32 cellular contexts compared by ENCODE assay signal in genomic region chr3:86229775-86230094, GRCh38.
"Had no signal": no experiment of that assay in that cellular context is flagged by ENCODE, and none has a peak within 500 bp of the region (broad histone marks: within the 10 kb centered on the region; RNA-seq: fewer than 3 reads in every experiment).

No MANE protein-coding gene starts in this region.

- ATAC-seq: activated CD4-positive, alpha-beta T cell treated with anti-CD3 and anti-CD28 coated beads for 36 hours; activated CD4-positive, CD25-positive, alpha-beta regulatory T cell treated with anti-CD3 and anti-CD28 coated beads, Interleukin-2, amount 50 U/mL, for 24 hours; activated CD8-positive, alpha-beta memory T cell treated with anti-CD3 and anti-CD28 coated beads, Interleukin-2, amount 10 ng/mL, durations not matched to agents 7 days and 5 days; activated CD8-positive, alpha-beta T cell treated with anti-CD3 and anti-CD28 coated beads, Interleukin-2, amount 10 ng/mL, durations not matched to agents 7 days and 5 days; activated naive CD8-positive, alpha-beta T cell treated with anti-CD3 and anti-CD28 coated beads, Interleukin-2, amount 50 U/mL, for 24 hours; WTC11 had no signal

- H3K4me3 ChIP-seq: ascending aorta, cardiac muscle cell had no signal

- FAIRE-seq: bronchial epithelial cell, TTC549 had no signal

- H3K9me3 ChIP-seq: ascending aorta had no signal

- H3K27ac ChIP-seq: ascending aorta, cardiac muscle cell, WERI-Rb-1 had no signal

- H3K36me3 ChIP-seq: ascending aorta, cardiac muscle cell, WERI-Rb-1 had no signal

- H3K27me3 ChIP-seq: ascending aorta, cardiac muscle cell had no signal

- H3K4me1 ChIP-seq: ascending aorta had no signal

- DNase-seq: activated CD4-positive, alpha-beta memory T cell treated with anti-CD3 and anti-CD28 coated beads, Interleukin-2, amount 10 ng/mL, durations not matched to agents 7 days and 5 days; activated CD4-positive, alpha-beta T cell treated with anti-CD3 and anti-CD28 coated beads for 1 hour; activated CD4-positive, alpha-beta T cell treated with anti-CD3 and anti-CD28 coated beads for 36 hours; activated CD4-positive, alpha-beta T cell treated with anti-CD3 and anti-CD28 coated beads for 48 hours; activated CD4-positive, alpha-beta T cell treated with anti-CD3 and anti-CD28 coated beads, Interleukin-2, amount 10 ng/mL, durations not matched to agents 7 days and 5 days; activated CD4-positive, alpha-beta T cell treated with anti-CD3 and anti-CD28 coated beads, Interleukin-2, amount 50 U/mL, for 48 hours; activated CD4-positive, CD25-positive, alpha-beta regulatory T cell; activated CD8-positive, alpha-beta memory T cell treated with anti-CD3 and anti-CD28 coated beads for 24 hours; activated CD8-positive, alpha-beta memory T cell treated with anti-CD3 and anti-CD28 coated beads, Interleukin-2, amount 10 ng/mL, durations not matched to agents 7 days and 5 days; activated CD8-positive, alpha-beta memory T cell treated with anti-CD3 and anti-CD28 coated beads, Interleukin-2, amount 50 U/mL, for 48 hours; activated CD8-positive, alpha-beta T cell treated with anti-CD3 and anti-CD28 coated beads, Interleukin-2, amount 10 ng/mL, durations not matched to agents 7 days and 5 days; activated effector memory CD4-positive, alpha-beta T cell treated with Interleukin-2 at 50 U/mL for 16 hours; activated gamma-delta T cell; activated naive CD4-positive, alpha-beta T cell treated with anti-CD3 and anti-CD28 coated beads, Interleukin-2, amount 10 ng/mL, durations not matched to agents 7 days and 5 days; activated naive CD4-positive, alpha-beta T cell treated with Interleukin-2 at 50 U/mL for 16 hours; activated naive CD8-positive, alpha-beta T cell treated with anti-CD3 and anti-CD28 coated beads, Interleukin-2, amount 10 ng/mL, durations not matched to agents 7 days and 5 days; activated naive CD8-positive, alpha-beta T cell treated with anti-CD3 and anti-CD28 coated beads, Interleukin-2, amount 50 U/mL, for 24 hours; activated T-cell treated with anti-CD3 and anti-CD28 coated beads, Interleukin-2, amount 50 U/mL, for 24 hours; activated T-cell treated with anti-CD3 and anti-CD28 coated beads, Interleukin-2, amount 50 U/mL, for 48 hours; amygdala; anterior cingulate cortex; caudate nucleus; cerebellar nuclear complex; T-helper 2 cell; T-helper 9 cell; WERI-Rb-1 had no signal
